Comparison of ENCODE assay signal across 8 cellular contexts in the genomic region with DNA sequence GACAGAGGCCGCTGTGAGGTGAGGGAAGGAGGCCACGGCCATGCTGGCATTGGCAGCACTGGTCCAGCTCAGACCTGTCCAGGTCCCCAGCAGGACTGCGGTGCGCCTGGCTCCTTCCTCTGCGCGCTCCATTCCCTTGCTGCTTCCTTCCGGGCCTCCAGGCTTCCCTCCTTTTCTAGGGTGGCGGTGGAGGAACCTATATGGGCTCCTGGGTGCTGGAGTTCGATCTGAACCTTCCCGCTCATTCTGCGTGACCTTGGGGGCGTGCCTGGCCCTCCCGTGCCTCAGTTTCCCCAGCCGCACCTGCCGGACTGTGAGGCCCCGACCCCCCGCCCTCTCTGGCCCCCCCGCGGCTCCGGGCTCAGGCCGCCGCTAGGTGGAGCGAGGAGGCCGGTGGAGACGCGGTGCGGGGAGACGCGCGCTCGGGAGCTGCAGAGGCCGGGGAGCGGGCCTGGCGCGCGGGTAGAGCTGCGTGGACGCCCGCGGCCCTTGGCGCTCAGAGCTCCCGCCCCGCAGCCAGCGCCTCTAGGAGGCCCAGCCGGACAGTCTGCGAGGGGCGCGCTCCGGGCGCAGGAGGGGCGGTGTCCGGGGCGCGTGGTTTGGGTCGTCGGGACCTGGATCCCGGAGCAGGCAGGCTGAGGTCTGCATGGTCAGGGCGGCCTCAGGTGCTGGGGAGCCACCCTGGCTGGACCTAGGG. TPM values are rescaled to one million over a fixed set of nuclear protein-coding genes. Genes with fewer than 3 reads are reported as not detected.
DNase-seq lines count a peak whose midpoint lies in the region; ATAC-seq, FAIRE-seq and TF ChIP-seq lines count a peak whose summit lies in the region.

No MANE protein-coding gene starts in this region.

- H3K27ac ChIP-seq in AG04450 (ENCODE audit: low read depth, low read length) (no peak overlapping the region), RWPE2 (ENCODE audit: poor library complexity, severe bottlenecking) (no peak overlapping the region)

- H3K9me3 ChIP-seq in AG04450 (ENCODE audit: control insufficient read depth, insufficient read depth, low read length), result no peaks in the 10 kb centered on the region; the same call in 1 of the 2 replicates
- no peaks in the 10 kb centered on the region for H3K9me3 ChIP-seq in RWPE2 (ENCODE audit: severe bottlenecking)

- no peak for FAIRE-seq in GM18507 (lab: Jason Lieb, UNC)

- no peak for DNase-seq in AG04450 (ENCODE audit: low read depth, low spot score)
- peak; percentile 70 for DNase-seq in GM18507 (ENCODE audit: extremely low spot score, insufficient read length, low read depth)
- no peak for DNase-seq in RWPE2 (ENCODE audit: low spot score)
- DNase-seq in cerebellar cortex (ENCODE audit: low spot score), result peak; percentile 65
- DNase-seq in kidney tubule cell (ENCODE audit: low spot score), result peak; percentile 34
- DNase-seq in stimulated activated CD8-positive, alpha-beta memory T cell treated with anti-CD3 and anti-CD28 coated beads, Interleukin-2, amount 100 ng/mL, for 48 hours (ENCODE audit: low read depth in 2 of 2), result peak; percentile 20 to 25
- DNase-seq in NCI-H2107 treated with DMSO at 0.1 percent for 48 hours (lab: John Stamatoyannopoulos, UW; ENCODE audit: unreplicated experiment), result no peak
- DNase-seq in NCI-H446 (lab: John Stamatoyannopoulos, UW), result no peak

- peaks cover 12% of the 10 kb centered on the region for H3K4me1 ChIP-seq in RWPE2 (ENCODE audit: insufficient read depth, poor library complexity, severe bottlenecking)

- TF ChIP-seq CTCF in AG04450 (IDR thresholded peaks at IDR 0.05; ENCODE audit: low read depth, low read length) (peak; percentile 59), RWPE2 (IDR thresholded peaks at IDR 0.05; ENCODE audit: poor library complexity, severe bottlenecking) (peak; percentile 76)

- H3K36me3 ChIP-seq in RWPE2 (ENCODE audit: low read depth), result no peaks in the 10 kb centered on the region

- POLR2A ChIA-PET in AG04450 (lab: Yijun Ruan, JAX), result no interaction called here

- peaks cover 31% of the 10 kb centered on the region for H3K27me3 ChIP-seq in AG04450 (ENCODE audit: control insufficient read depth, insufficient read depth, low read length)
- no peaks in the 10 kb centered on the region for H3K27me3 ChIP-seq in RWPE2 (ENCODE audit: insufficient read depth, poor library complexity, severe bottlenecking)

- ATAC-seq in RWPE2 (ENCODE audit: low read depth), result peak; percentile 64

- H3K4me3 ChIP-seq in AG04450 (ENCODE audit: low read depth, low read length) (no peak overlapping the region), RWPE2 (ENCODE audit: severe bottlenecking) (no peak overlapping the region)

- CTCF ChIA-PET in AG04450 (lab: Charles Lee), result interaction anchor here (0.5 to 1.9 kb wide), 5 partner anchors 9 to 181 kb away, joined by 3 to 8 read pairs (median 3); no protein-coding TSS in a partner anchor

RNA-seq across cellular contexts. Expression of a gene that starts 29.9 kb away (rescaled TPM):
- polyA plus RNA-seq in AG04450 (2011; rRNA removed), result not detected in 2 replicates
- not detected in 2 replicates for polyA minus RNA-seq in AG04450 (2011; rRNA and poly(A)+ RNA removed)

RNA-seq across cellular contexts. Expression of a gene that starts 40.3 kb away (rescaled TPM):
- polyA plus RNA-seq in AG04450 (2011; rRNA removed), result 16.6 and 29.1 TPM in 2 replicates
- polyA minus RNA-seq in AG04450 (2011; rRNA and poly(A)+ RNA removed), result 3.8 and 4.7 TPM in 2 replicates

RNA-seq across cellular contexts. Expression of a gene that starts 46.5 kb away (rescaled TPM):
- 269 and 274 TPM in 2 replicates for polyA plus RNA-seq in AG04450 (2011; rRNA removed)
- 121 and 143 TPM in 2 replicates for polyA minus RNA-seq in AG04450 (2011; rRNA and poly(A)+ RNA removed)

Comparison
In these comparisons a context has a peak if more than half of its experiments do, and no peak if none do; other contexts are left out.
1. DNase-seq: peak in GM18507 (single experiment), cerebellar cortex (single experiment), kidney tubule cell (single experiment) and stimulated activated CD8-positive, alpha-beta memory T cell treated with anti-CD3 and anti-CD28 coated beads, Interleukin-2, amount 100 ng/mL, for 48 hours (2 of 2); none in AG04450 (single experiment), RWPE2 (single experiment), NCI-H2107 treated with DMSO at 0.1 percent for 48 hours (single experiment) and NCI-H446 (0 of 2).